ENCODE assay signal across 11 cellular contexts in the genomic region with DNA sequence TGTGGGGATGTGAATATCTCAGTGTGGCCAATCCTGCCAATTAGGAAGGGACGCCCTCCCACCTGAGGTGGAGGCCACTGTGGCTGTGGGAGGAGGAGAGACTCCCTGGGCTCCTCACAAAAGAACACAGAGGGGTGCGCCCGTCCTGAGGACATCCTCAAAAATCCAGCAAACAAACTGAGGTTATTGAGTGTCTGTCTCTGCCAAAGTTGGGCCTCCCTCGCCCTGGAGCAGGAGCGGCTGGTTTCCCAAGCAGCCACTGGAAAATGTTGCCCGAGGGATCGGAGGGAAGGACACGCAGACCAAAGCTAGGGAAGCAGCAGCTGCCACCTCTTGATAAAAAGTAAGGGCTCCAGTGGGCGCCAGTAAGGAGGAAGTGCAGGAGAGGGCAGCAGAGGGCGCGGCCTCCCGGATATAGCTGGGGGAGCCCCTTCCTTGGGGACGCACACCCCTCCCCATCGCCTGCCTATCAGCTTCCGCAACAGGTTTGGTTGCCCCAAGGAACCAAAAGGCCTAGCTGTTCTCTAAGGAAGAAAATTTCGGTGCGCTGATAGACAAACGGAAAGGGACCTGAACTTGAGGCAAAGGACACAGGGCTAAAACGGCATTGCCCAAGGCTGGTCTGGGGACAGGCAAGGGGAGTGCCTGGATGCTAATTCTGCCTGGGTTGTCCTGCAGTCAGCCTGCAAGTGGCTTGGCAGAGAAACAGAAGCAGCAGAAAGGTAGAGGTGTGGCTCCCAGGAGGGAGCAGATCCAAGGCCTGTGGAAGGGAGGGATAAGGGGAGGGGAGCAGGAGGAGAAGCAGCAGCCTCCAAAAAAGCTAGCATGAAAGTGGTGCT. TPM values are rescaled to one million over a fixed set of nuclear protein-coding genes. Genes with fewer than 3 reads are reported as not detected.
DNase-seq lines count a peak whose midpoint lies in the region; ATAC-seq lines count a peak whose summit lies in the region.
"Had no signal": no experiment of that assay in that cellular context is flagged by ENCODE, and none has a peak within 500 bp of the region (broad histone marks: within the 10 kb centered on the region; RNA-seq: fewer than 3 reads in every experiment).

No MANE protein-coding gene starts in this region.

- intact Hi-C loops in activated T-helper 1 cell treated with anti-CD3 and anti-CD28 coated beads, Interleukin-12 subunit alpha, Interleukin-12 subunit beta, Interleukin-2, Interleukin-4 antibody, amounts not matched to agents 30 ng/mL and 10 ng/mL and 1 ng/mL, durations not matched to agents 14 hours and 24 hours and 36 hours (cut with micrococcal nuclease): no loop called here

- peaks cover 73% of the 10 kb centered on the region for H3K27me3 Mint-ChIP-seq in activated T-cell treated with anti-CD3 and anti-CD28 coated beads, Interleukin-2, amount 50 U/mL, for 72 hours (ENCODE audit: low read depth)
- peaks cover 70% of the 10 kb centered on the region for H3K27me3 Mint-ChIP-seq in activated T-helper 1 cell treated with anti-CD3 and anti-CD28 coated beads, Interleukin-12 subunit alpha, Interleukin-12 subunit beta, Interleukin-2, Interleukin-4 antibody, amounts not matched to agents 30 ng/mL and 10 ng/mL and 1 ng/mL, durations not matched to agents 14 hours and 24 hours and 36 hours (ENCODE audit: insufficient read depth)

- H3K9me3 Mint-ChIP-seq in activated T-cell treated with anti-CD3 and anti-CD28 coated beads, Interleukin-2, amount 50 U/mL, for 72 hours: no peaks in the 10 kb centered on the region
- H3K9me3 Mint-ChIP-seq in activated T-helper 1 cell treated with anti-CD3 and anti-CD28 coated beads, Interleukin-12 subunit alpha, Interleukin-12 subunit beta, Interleukin-2, Interleukin-4 antibody, amounts not matched to agents 30 ng/mL and 10 ng/mL and 1 ng/mL, durations not matched to agents 14 hours and 24 hours and 36 hours: no peaks in the 10 kb centered on the region
- no peaks in the 10 kb centered on the region for H3K9me3 Mint-ChIP-seq in stimulated activated effector memory CD8-positive, alpha-beta T cell treated with anti-CD3 and anti-CD28 coated beads, Interleukin-12 subunit alpha, Interleukin-12 subunit beta, amount 100 ng/mL, for 72 hours

- no peak overlapping the region for H3K27ac Mint-ChIP-seq in activated T-cell treated with anti-CD3 and anti-CD28 coated beads, Interleukin-2, amount 50 U/mL, for 72 hours
- H3K27ac Mint-ChIP-seq in activated T-helper 1 cell treated with anti-CD3 and anti-CD28 coated beads, Interleukin-12 subunit alpha, Interleukin-12 subunit beta, Interleukin-2, Interleukin-4 antibody, amounts not matched to agents 30 ng/mL and 10 ng/mL and 1 ng/mL, durations not matched to agents 14 hours and 24 hours and 36 hours: peak overlapping the region; percentile 40
- no peak overlapping the region for H3K27ac Mint-ChIP-seq in stimulated activated effector memory CD8-positive, alpha-beta T cell treated with anti-CD3 and anti-CD28 coated beads, Interleukin-12 subunit alpha, Interleukin-12 subunit beta, amount 100 ng/mL, for 72 hours

- DNase-seq in activated T-cell treated with anti-CD3 and anti-CD28 coated beads, Interleukin-2, amount 50 U/mL, for 72 hours: peak; percentile 30 to 44
- DNase-seq in activated T-cell treated with anti-CD3 and anti-CD28 coated beads, Interleukin-2, amount 50 U/mL, for 1 hour: no peak
- DNase-seq in NCI-H2107 treated with DMSO at 0.1 percent for 48 hours (lab: John Stamatoyannopoulos, UW; ENCODE audit: unreplicated experiment): peak; percentile 82
- no peak for DNase-seq in activated T-helper 1 cell treated with anti-CD3 and anti-CD28 coated beads, Interleukin-12 subunit alpha, Interleukin-12 subunit beta, Interleukin-2, Interleukin-4 antibody, amounts not matched to agents 30 ng/mL and 10 ng/mL and 1 ng/mL, durations not matched to agents 14 hours and 24 hours and 36 hours (ENCODE audit: low spot score)
- DNase-seq in stimulated activated effector memory CD8-positive, alpha-beta T cell treated with anti-CD3 and anti-CD28 coated beads, Interleukin-12 subunit alpha, Interleukin-12 subunit beta, amount 100 ng/mL, for 72 hours (ENCODE audit: low spot score in 2 of 2): no peak
- DNase-seq in A172 (ENCODE audit: low spot score): no peak
- DNase-seq: mesenchymal stem cell, T1000 had no signal

- H3K36me3 Mint-ChIP-seq in activated T-cell treated with anti-CD3 and anti-CD28 coated beads, Interleukin-2, amount 50 U/mL, for 72 hours (ENCODE audit: insufficient read depth in 2 of 2): peaks cover 0 to 2% of the 10 kb centered on the region in 2 donors
- H3K36me3 Mint-ChIP-seq in activated T-helper 1 cell treated with anti-CD3 and anti-CD28 coated beads, Interleukin-12 subunit alpha, Interleukin-12 subunit beta, Interleukin-2, Interleukin-4 antibody, amounts not matched to agents 30 ng/mL and 10 ng/mL and 1 ng/mL, durations not matched to agents 14 hours and 24 hours and 36 hours (ENCODE audit: low read depth): no peaks in the 10 kb centered on the region
- H3K36me3 Mint-ChIP-seq in stimulated activated effector memory CD8-positive, alpha-beta T cell treated with anti-CD3 and anti-CD28 coated beads, Interleukin-12 subunit alpha, Interleukin-12 subunit beta, amount 100 ng/mL, for 72 hours: no peaks in the 10 kb centered on the region

- ATAC-seq in activated T-cell treated with anti-CD3 and anti-CD28 coated beads, Interleukin-2, amount 50 U/mL, for 72 hours (replicated peaks in 1 of 2): peak; percentile 49 to 68
- peak; percentile 15 for ATAC-seq in stimulated activated effector memory CD8-positive, alpha-beta T cell treated with anti-CD3 and anti-CD28 coated beads, Interleukin-12 subunit alpha, Interleukin-12 subunit beta, amount 100 ng/mL, for 72 hours
- ATAC-seq in GM21619 (IDR thresholded peaks at IDR 0.05; ENCODE audit: unreplicated experiment): no peak
- ATAC-seq in HG02981 (IDR thresholded peaks at IDR 0.05; ENCODE audit: unreplicated experiment): no peak

- H3K4me1 Mint-ChIP-seq in activated T-cell treated with anti-CD3 and anti-CD28 coated beads, Interleukin-2, amount 50 U/mL, for 72 hours (ENCODE audit: low read depth): peaks cover 13% of the 10 kb centered on the region
- H3K4me1 Mint-ChIP-seq in activated T-helper 1 cell treated with anti-CD3 and anti-CD28 coated beads, Interleukin-12 subunit alpha, Interleukin-12 subunit beta, Interleukin-2, Interleukin-4 antibody, amounts not matched to agents 30 ng/mL and 10 ng/mL and 1 ng/mL, durations not matched to agents 14 hours and 24 hours and 36 hours (ENCODE audit: low read depth): peaks cover 13% of the 10 kb centered on the region
- H3K4me1 Mint-ChIP-seq in stimulated activated effector memory CD8-positive, alpha-beta T cell treated with anti-CD3 and anti-CD28 coated beads, Interleukin-12 subunit alpha, Interleukin-12 subunit beta, amount 100 ng/mL, for 72 hours: peaks cover 15% of the 10 kb centered on the region

- H3K4me3 Mint-ChIP-seq in activated T-cell treated with anti-CD3 and anti-CD28 coated beads, Interleukin-2, amount 50 U/mL, for 72 hours: peak overlapping the region; percentile 4 to 22
- no peak overlapping the region for H3K4me3 Mint-ChIP-seq in activated T-helper 1 cell treated with anti-CD3 and anti-CD28 coated beads, Interleukin-12 subunit alpha, Interleukin-12 subunit beta, Interleukin-2, Interleukin-4 antibody, amounts not matched to agents 30 ng/mL and 10 ng/mL and 1 ng/mL, durations not matched to agents 14 hours and 24 hours and 36 hours
- no peak overlapping the region for H3K4me3 Mint-ChIP-seq in stimulated activated effector memory CD8-positive, alpha-beta T cell treated with anti-CD3 and anti-CD28 coated beads, Interleukin-12 subunit alpha, Interleukin-12 subunit beta, amount 100 ng/mL, for 72 hours

RNA-seq across cellular contexts. Expression of gene GRIK3, which starts 1.7 kb away (rescaled TPM):
- total RNA-seq in activated T-cell treated with anti-CD3 and anti-CD28 coated beads, Interleukin-2, amount 50 U/mL, for 72 hours: not detected
- total RNA-seq in activated T-helper 1 cell treated with anti-CD3 and anti-CD28 coated beads, Interleukin-12 subunit alpha, Interleukin-12 subunit beta, Interleukin-2, Interleukin-4 antibody, amounts not matched to agents 30 ng/mL and 10 ng/mL and 1 ng/mL, durations not matched to agents 14 hours and 24 hours and 36 hours: not detected in 2 replicates
- total RNA-seq in A172 (2014; rRNA removed; shearing (Covaris generic)): not detected in 2 replicates
- total RNA-seq: M059J had no signal

Comparison
In these comparisons a context has a peak if more than half of its experiments do, and no peak if none do; other contexts are left out.
1. DNase-seq: peak in activated T-cell treated with anti-CD3 and anti-CD28 coated beads, Interleukin-2, amount 50 U/mL, for 72 hours (2 of 2) and NCI-H2107 treated with DMSO at 0.1 percent for 48 hours (single experiment); none in activated T-cell treated with anti-CD3 and anti-CD28 coated beads, Interleukin-2, amount 50 U/mL, for 1 hour (single experiment), activated T-helper 1 cell treated with anti-CD3 and anti-CD28 coated beads, Interleukin-12 subunit alpha, Interleukin-12 subunit beta, Interleukin-2, Interleukin-4 antibody, amounts not matched to agents 30 ng/mL and 10 ng/mL and 1 ng/mL, durations not matched to agents 14 hours and 24 hours and 36 hours (single experiment), stimulated activated effector memory CD8-positive, alpha-beta T cell treated with anti-CD3 and anti-CD28 coated beads, Interleukin-12 subunit alpha, Interleukin-12 subunit beta, amount 100 ng/mL, for 72 hours (0 of 2) and A172 (single experiment).
2. ATAC-seq: peak in activated T-cell treated with anti-CD3 and anti-CD28 coated beads, Interleukin-2, amount 50 U/mL, for 72 hours (2 of 2) and stimulated activated effector memory CD8-positive, alpha-beta T cell treated with anti-CD3 and anti-CD28 coated beads, Interleukin-12 subunit alpha, Interleukin-12 subunit beta, amount 100 ng/mL, for 72 hours (single experiment); none in GM21619 (single experiment) and HG02981 (single experiment).
3. H3K4me3 Mint-ChIP-seq: peak in activated T-cell treated with anti-CD3 and anti-CD28 coated beads, Interleukin-2, amount 50 U/mL, for 72 hours (2 of 2); none in activated T-helper 1 cell treated with anti-CD3 and anti-CD28 coated beads, Interleukin-12 subunit alpha, Interleukin-12 subunit beta, Interleukin-2, Interleukin-4 antibody, amounts not matched to agents 30 ng/mL and 10 ng/mL and 1 ng/mL, durations not matched to agents 14 hours and 24 hours and 36 hours (single experiment) and stimulated activated effector memory CD8-positive, alpha-beta T cell treated with anti-CD3 and anti-CD28 coated beads, Interleukin-12 subunit alpha, Interleukin-12 subunit beta, amount 100 ng/mL, for 72 hours (single experiment).